8 cellular contexts compared by ENCODE assay signal in genomic region chr6:137309078-137309762, GRCh38.
DNase-seq lines count a peak whose midpoint lies in the region; ATAC-seq and TF ChIP-seq lines count a peak whose summit lies in the region.

No MANE protein-coding gene starts in this region.

- H3K18ac ChIP-seq in H9 (ENCODE audit: insufficient read length, low read depth, low read length): no peak overlapping the region

- no peak overlapping the region for H4K91ac ChIP-seq in H9 (ENCODE audit: insufficient read length, low read depth, low read length)

- H3K4me2 ChIP-seq in H9 (ENCODE audit: insufficient read depth, insufficient read length, low read length): no peak overlapping the region

- no peak overlapping the region for H4K8ac ChIP-seq in H9 (replicated peaks; ENCODE audit: insufficient read length, low read depth, low read length)

- H2BK120ac ChIP-seq in H9 (ENCODE audit: low read depth, low read length, poor library complexity, severe bottlenecking): no peak overlapping the region

- H2AFZ ChIP-seq in H9 (ENCODE audit: low read length): no peak overlapping the region

- peak overlapping the region in 1 of 3 experiments; percentile 2; a peak in 1 of 7 replicates for H3K27ac Mint-ChIP-seq in H9
- no peak overlapping the region for H3K27ac Mint-ChIP-seq in effector memory CD8-positive, alpha-beta T cell
- no peak overlapping the region for H3K27ac Mint-ChIP-seq in stimulated activated naive CD8-positive, alpha-beta T cell treated with anti-CD3 and anti-CD28 coated beads, Interleukin-15, amount 100 ng/mL, for 72 hours

- H3K79me2 ChIP-seq in H9 (ENCODE audit: insufficient read depth, low read length): no peaks in the 10 kb centered on the region

- no peak overlapping the region for H3K4me3 Mint-ChIP-seq in H9
- no peak overlapping the region for H3K4me3 Mint-ChIP-seq in effector memory CD8-positive, alpha-beta T cell
- no peak overlapping the region for H3K4me3 Mint-ChIP-seq in stimulated activated naive CD8-positive, alpha-beta T cell treated with anti-CD3 and anti-CD28 coated beads, Interleukin-15, amount 100 ng/mL, for 72 hours

- H3K23ac ChIP-seq in H9 (ENCODE audit: insufficient read length, low read depth, low read length): no peak overlapping the region

- H2AK5ac ChIP-seq in H9 (ENCODE audit: insufficient read length, low read length): no peak overlapping the region

- TF ChIP-seq CTCF in C4-2B (conservative IDR thresholded peaks at IDR 0.05) (no peak), H9 (conservative IDR thresholded peaks at IDR 0.05) (no peak)

- H2BK12ac ChIP-seq in H9 (ENCODE audit: insufficient read length, low read depth, low read length): no peak overlapping the region

- H3K36me3 Mint-ChIP-seq in H9 (ENCODE audit: insufficient read depth in 1 of 3, low read depth in 3 of 3): peaks cover 0 to 11% (median 1%) of the 10 kb centered on the region in 3 experiments; a peak in 4 of 7 replicates
- no peaks in the 10 kb centered on the region for H3K36me3 Mint-ChIP-seq in effector memory CD8-positive, alpha-beta T cell (ENCODE audit: insufficient read depth)

- H2BK15ac ChIP-seq in H9 (ENCODE audit: low read depth, low read length): no peak overlapping the region

- H3K27me3 ChIP-seq in H9 (ENCODE audit: insufficient read depth, low read length): no peaks in the 10 kb centered on the region

- no peaks in the 10 kb centered on the region for H4K20me1 ChIP-seq in H9 (ENCODE audit: control insufficient read depth, insufficient read depth, insufficient read length)

- H3K9me3 ChIP-seq in H9 (ENCODE audit: control insufficient read depth, low read depth, low read length): no peaks in the 10 kb centered on the region

- H2BK5ac ChIP-seq in H9 (ENCODE audit: insufficient read length, low read length): no peak overlapping the region

- H4K5ac ChIP-seq in H9 (ENCODE audit: insufficient read length, low read depth, low read length): no peak overlapping the region

- no peak overlapping the region for H2BK20ac ChIP-seq in H9 (ENCODE audit: low read depth, low read length, poor library complexity, severe bottlenecking)

- H3T11ph ChIP-seq in H9 (ENCODE audit: low read length): no peak overlapping the region

- H3K14ac ChIP-seq in H9 (ENCODE audit: insufficient read depth, low read length): no peak overlapping the region

- DNase-seq in H9: peak; percentile 61
- peak; percentile 52 for DNase-seq in NOMO-1 treated with dmso at 0.1 percent for 144 hours (lab: John Stamatoyannopoulos, UW; ENCODE audit: unreplicated experiment)
- DNase-seq in effector memory CD8-positive, alpha-beta T cell: no peak
- DNase-seq in myocyte (ENCODE audit: low read depth): peak; percentile 80
- DNase-seq in KG1 (lab: John Stamatoyannopoulos, UW): no peak
- no peak for DNase-seq in effector CD8-positive, alpha-beta T cell (lab: John Stamatoyannopoulos, UW)
- DNase-seq in stimulated activated naive CD8-positive, alpha-beta T cell treated with anti-CD3 and anti-CD28 coated beads, Interleukin-15, amount 100 ng/mL, for 72 hours: no peak

- no peaks in the 10 kb centered on the region for H3K27me3 Mint-ChIP-seq in H9 (ENCODE audit: low read depth)
- H3K27me3 Mint-ChIP-seq in effector memory CD8-positive, alpha-beta T cell: no peaks in the 10 kb centered on the region
- no peaks in the 10 kb centered on the region for H3K27me3 Mint-ChIP-seq in stimulated activated naive CD8-positive, alpha-beta T cell treated with anti-CD3 and anti-CD28 coated beads, Interleukin-15, amount 100 ng/mL, for 72 hours

- H3K4me1 Mint-ChIP-seq in H9: peaks cover 30 to 31% of the 10 kb centered on the region in 2 experiments
- H3K4me1 Mint-ChIP-seq in effector memory CD8-positive, alpha-beta T cell (ENCODE audit: low read depth in 2 of 2): peaks cover 0 to 4% of the 10 kb centered on the region in 2 donors
- H3K4me1 Mint-ChIP-seq in stimulated activated naive CD8-positive, alpha-beta T cell treated with anti-CD3 and anti-CD28 coated beads, Interleukin-15, amount 100 ng/mL, for 72 hours: no peaks in the 10 kb centered on the region

- no peaks in the 10 kb centered on the region for H3K79me1 ChIP-seq in H9 (ENCODE audit: insufficient read depth, low read depth, low read length, poor library complexity, severe bottlenecking)

- peak; percentile 44 for ATAC-seq in effector memory CD8-positive, alpha-beta T cell (replicated peaks)
- ATAC-seq in stimulated activated naive CD8-positive, alpha-beta T cell treated with anti-CD3 and anti-CD28 coated beads, Interleukin-15, amount 100 ng/mL, for 72 hours: no peak

- H3K9ac ChIP-seq in H9 (ENCODE audit: extremely low read depth, insufficient read length, low read length): no peak overlapping the region

- H3K27ac ChIP-seq in C4-2B (peak overlapping the region; percentile 46; the same call in 1 of the 2 replicates), H9 (ENCODE audit: insufficient read length, low read depth, low read length) (no peak overlapping the region)

- no CpG with 5 or more reads among the region's 6 CpGs for WGBS in H9 (ENCODE audit: extremely low coverage, insufficient read length, low lambda C conversion rate)

- H3K9me3 Mint-ChIP-seq in H9: peaks cover 4 to 6% of the 10 kb centered on the region in 2 experiments; a peak in 3 of 5 replicates
- no peaks in the 10 kb centered on the region for H3K9me3 Mint-ChIP-seq in effector memory CD8-positive, alpha-beta T cell
- H3K9me3 Mint-ChIP-seq in stimulated activated naive CD8-positive, alpha-beta T cell treated with anti-CD3 and anti-CD28 coated beads, Interleukin-15, amount 100 ng/mL, for 72 hours: no peaks in the 10 kb centered on the region

- H3K4ac ChIP-seq in H9 (ENCODE audit: low read depth, low read length): no peak overlapping the region

- H3K23me2 ChIP-seq in H9 (ENCODE audit: insufficient read length, low read depth, low read length, poor library complexity, severe bottlenecking): no peaks in the 10 kb centered on the region

- H3K56ac ChIP-seq in H9 (ENCODE audit: insufficient read length, low read depth, low read length): no peak overlapping the region

- peaks cover 4% of the 10 kb centered on the region; the same call in 1 of the 2 replicates for H3K4me1 ChIP-seq in H9 (ENCODE audit: insufficient read depth, low read length)

Comparison
In these comparisons a context has a peak if more than half of its experiments do, and no peak if none do; other contexts are left out.
1. DNase-seq: peak in H9 (single experiment), NOMO-1 treated with dmso at 0.1 percent for 144 hours (single experiment) and myocyte (single experiment); none in effector memory CD8-positive, alpha-beta T cell (0 of 3), KG1 (single experiment), effector CD8-positive, alpha-beta T cell (single experiment) and stimulated activated naive CD8-positive, alpha-beta T cell treated with anti-CD3 and anti-CD28 coated beads, Interleukin-15, amount 100 ng/mL, for 72 hours (0 of 2).